ENCODE assay signal across 12 cellular contexts in the genomic region with DNA sequence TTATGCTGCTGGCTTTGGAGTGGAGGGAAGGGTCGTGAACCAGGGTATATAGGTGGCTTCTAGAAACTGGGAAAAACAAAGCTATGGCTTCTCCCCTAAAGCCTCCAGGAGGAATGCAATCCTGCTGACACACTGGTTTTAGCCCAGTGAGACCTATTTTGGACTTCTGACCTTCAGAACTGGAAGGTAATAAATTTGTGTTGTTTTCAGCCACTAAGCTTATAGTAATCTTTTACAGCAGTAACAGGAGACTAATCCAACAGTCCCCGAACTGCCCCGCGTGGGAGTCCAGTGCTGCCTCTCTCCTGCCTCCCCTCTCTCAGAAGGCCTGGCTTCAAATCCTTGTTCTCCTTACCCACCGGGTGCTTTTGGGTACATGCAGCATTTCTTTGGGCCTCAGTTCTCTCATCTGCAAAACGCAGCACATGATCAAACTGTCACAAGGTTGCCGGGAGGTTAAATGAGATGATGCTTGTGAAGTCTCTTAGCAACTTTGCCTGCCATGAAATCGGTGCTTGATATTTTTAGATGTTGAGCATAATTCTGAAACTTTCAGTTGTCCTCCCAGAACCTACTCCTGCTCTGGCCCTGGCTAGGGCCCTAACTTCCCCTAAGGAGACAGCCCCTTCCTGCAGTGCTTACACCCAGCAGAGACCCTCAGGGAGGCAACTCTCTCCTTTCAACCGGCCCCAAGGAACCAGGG.
DNase-seq lines count a peak whose midpoint lies in the region; ATAC-seq, FAIRE-seq and TF ChIP-seq lines count a peak whose summit lies in the region.
"Had no signal": no experiment of that assay in that cellular context is flagged by ENCODE, and none has a peak within 500 bp of the region (broad histone marks: within the 10 kb centered on the region; RNA-seq: fewer than 3 reads in every experiment).

No MANE protein-coding gene starts in this region.

- H3K27ac ChIP-seq in OCI-LY1 (ENCODE audit: low read depth, low read length, poor library complexity, severe bottlenecking) (peak overlapping the region; percentile 99), small intestine (ENCODE audit: low read depth in 1 of 2, low read length in 1 of 2) (peak overlapping the region; percentile 8 to 75), right atrium auricular region (no peak overlapping the region), osteoblast (ENCODE audit: low read depth, low read length) (no peak overlapping the region)
- H3K27ac ChIP-seq: SJSA1 had no signal

- ATAC-seq in GM19043 (IDR thresholded peaks at IDR 0.05; ENCODE audit: low read depth, unreplicated experiment) = peak; percentile 39
- ATAC-seq in HG02798 (IDR thresholded peaks at IDR 0.05; ENCODE audit: poor library complexity, unreplicated experiment) = peak; percentile 36
- ATAC-seq: natural killer cell had no signal

- 48 to 68% (median 60%) methylated on average over 9 of the region's 9 CpGs for WGBS in small intestine, 3 donors

- H4K20me1 ChIP-seq in OCI-LY1 (ENCODE audit: insufficient read depth, low read length) (no peaks in the 10 kb centered on the region), osteoblast (ENCODE audit: insufficient read depth, low read length) (no peaks in the 10 kb centered on the region)

- H3K27me3 ChIP-seq in OCI-LY1 (ENCODE audit: insufficient read depth, low read length) (no peaks in the 10 kb centered on the region), small intestine (ENCODE audit: control insufficient read depth in 2 of 2, insufficient read depth in 2 of 2, low read length in 2 of 2) (no peaks in the 10 kb centered on the region), HAP-1 (ENCODE audit: low read depth) (no peaks in the 10 kb centered on the region), right atrium auricular region (no peaks in the 10 kb centered on the region), osteoblast (ENCODE audit: insufficient read depth, low read length) (no peaks in the 10 kb centered on the region)
- H3K27me3 ChIP-seq: SJSA1 had no signal

- FAIRE-seq in small intestine (lab: Jason Lieb, UNC) = no peak

- H3K9me2 ChIP-seq in OCI-LY1 (ENCODE audit: low read depth, low read length) = no peaks in the 10 kb centered on the region

- no peak for TF ChIP-seq CTCF in OCI-LY1 (IDR thresholded peaks at IDR 0.05; ENCODE audit: low read length)
- TF ChIP-seq CTCF in right atrium auricular region (IDR thresholded peaks at IDR 0.05) = no peak
- TF ChIP-seq CTCF in osteoblast (IDR thresholded peaks at IDR 0.05; ENCODE audit: extremely low read depth, low read depth, low read length) = no peak

- peak overlapping the region; percentile 77 for H3K9ac ChIP-seq in OCI-LY1 (ENCODE audit: low read length)

- in situ Hi-C loops in HAP-1 (cut with MboI; ENCODE audit: low sequenced_read_pairs) = no loop called here

- H2AFZ ChIP-seq in OCI-LY1 (ENCODE audit: low read length) (no peak overlapping the region), osteoblast (ENCODE audit: low read length) (no peak overlapping the region)

- H3K36me3 ChIP-seq in OCI-LY1 (ENCODE audit: insufficient read depth, low read length) (peaks cover 13% of the 10 kb centered on the region; the same call in 1 of the 2 replicates), small intestine (ENCODE audit: control insufficient read depth in 2 of 2, insufficient read depth in 2 of 2, low read length in 2 of 2) (no peaks in the 10 kb centered on the region), HAP-1 (replicated peaks) (no peaks in the 10 kb centered on the region), right atrium auricular region (no peaks in the 10 kb centered on the region), osteoblast (ENCODE audit: insufficient read depth, low read length) (no peaks in the 10 kb centered on the region)
- H3K36me3 ChIP-seq: SJSA1 had no signal

- H3K4me1 ChIP-seq in OCI-LY1 (ENCODE audit: insufficient read depth, low read length, severe bottlenecking) (peaks cover 92% of the 10 kb centered on the region), small intestine (ENCODE audit: control insufficient read depth in 2 of 2, insufficient read depth in 1 of 2, low read depth in 1 of 2, low read length in 1 of 2) (no peaks in the 10 kb centered on the region), HAP-1 (peaks cover 4% of the 10 kb centered on the region), right atrium auricular region (no peaks in the 10 kb centered on the region), osteoblast (ENCODE audit: insufficient read depth, low read length) (no peaks in the 10 kb centered on the region)

- H3K79me2 ChIP-seq in OCI-LY1 (ENCODE audit: insufficient read depth, low read length) (peaks cover 11% of the 10 kb centered on the region), osteoblast (ENCODE audit: insufficient read depth, low read length) (no peaks in the 10 kb centered on the region)

- H3K9me3 ChIP-seq in OCI-LY1 (ENCODE audit: low read length) (no peaks in the 10 kb centered on the region), small intestine (ENCODE audit: control insufficient read depth, low read depth) (no peaks in the 10 kb centered on the region), HAP-1 (no peaks in the 10 kb centered on the region), right atrium auricular region (no peaks in the 10 kb centered on the region), osteoblast (ENCODE audit: low read depth, low read length) (no peaks in the 10 kb centered on the region)
- H3K9me3 ChIP-seq: SJSA1 had no signal

- H3K4me2 ChIP-seq in OCI-LY1 (ENCODE audit: low read length) (peak overlapping the region; percentile 74), osteoblast (ENCODE audit: insufficient read depth, low read length) (no peak overlapping the region)

- H3K4me3 ChIP-seq in OCI-LY1 (ENCODE audit: low read depth, low read length, poor library complexity, severe bottlenecking) (peak overlapping the region; percentile 65), small intestine (ENCODE audit: low read depth in 1 of 2, low read length in 2 of 2) (no peak overlapping the region), HAP-1 (no peak overlapping the region), right atrium auricular region (no peak overlapping the region), osteoblast (ENCODE audit: insufficient read depth, low read length) (no peak overlapping the region)
- H3K4me3 ChIP-seq: SJSA1 had no signal

- DNase-seq in small intestine = peak; percentile 67
- DNase-seq in HAP-1 (ENCODE audit: low spot score in 2 of 2) = no peak
- no peak for DNase-seq in right atrium auricular region (ENCODE audit: low spot score)
- DNase-seq in osteoblast (ENCODE audit: insufficient read length, low spot score, missing footprints) = no peak
- no peak for DNase-seq in NCI-H1092 treated with DMSO at 0.1 percent for 48 hours (lab: John Stamatoyannopoulos, UW)
- DNase-seq: activated CD8-positive, alpha-beta memory T cell treated with anti-CD3 and anti-CD28 coated beads for 24 hours; natural killer cell; stimulated activated CD4-positive, alpha-beta T cell treated with anti-CD3 and anti-CD28 coated beads, Interleukin-1b, Interleukin-23, amount 100 ng/mL, for 48 hours had no signal

- peaks cover 9% of the 10 kb centered on the region for H3F3A ChIP-seq in OCI-LY1 (ENCODE audit: insufficient read depth, low read length)

Comparison
In these comparisons a context has a peak if more than half of its experiments do, and no peak if none do; other contexts are left out.
1. H3K27ac ChIP-seq: peak in OCI-LY1 (single experiment) and small intestine (2 of 2); none in right atrium auricular region (0 of 2) and osteoblast (single experiment).